In the genomic region with DNA sequence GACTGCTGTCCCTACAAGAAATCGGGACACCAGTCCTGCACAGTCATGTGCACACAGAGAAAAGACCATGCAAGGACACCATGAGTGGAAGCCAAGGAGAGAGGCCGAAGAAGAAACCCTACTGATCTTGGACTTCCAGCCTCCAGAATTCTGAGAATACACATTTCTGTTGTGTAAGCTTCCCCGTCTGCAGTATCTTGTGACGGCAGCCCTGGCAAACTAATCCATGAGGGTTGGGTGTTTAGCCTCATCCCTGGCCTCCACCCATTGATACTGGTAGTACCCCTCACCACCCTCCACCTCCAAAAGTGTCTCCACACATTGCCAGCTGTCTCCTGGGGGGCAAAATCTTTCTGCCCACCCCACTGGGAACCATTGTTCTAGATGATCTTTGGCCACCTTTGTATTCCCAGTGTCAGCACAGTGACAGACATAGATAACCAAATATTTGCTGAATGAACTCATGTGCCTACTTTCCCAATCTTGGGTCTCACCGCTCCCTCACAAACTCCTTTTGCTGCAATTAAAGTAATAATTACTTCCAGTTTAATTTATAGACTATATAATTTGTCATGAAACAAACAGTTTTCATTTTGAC, we compare ENCODE assay signal across 30 cellular contexts.
"Had no signal": no experiment of that assay in that cellular context is flagged by ENCODE, and none has a peak within 500 bp of the region (broad histone marks: within the 10 kb centered on the region; RNA-seq: fewer than 3 reads in every experiment).

No MANE protein-coding gene starts in this region.

- H3K27me3 Mint-ChIP-seq: naive thymus-derived CD8-positive, alpha-beta T cell; stimulated activated naive B cell treated with anti-CD40 and anti-IgM and Interleukin-4, amounts not matched to agents 10 μg/mL and 1 μg/mL and 100 μg/mL, for 72 hours had no signal

- H3K27ac ChIP-seq: left ventricle myocardium inferior, pancreas, prostate gland, skin epidermis, stomach, testis, thyroid gland, transverse colon, upper lobe of right lung had no signal

- ATAC-seq: left colon; naive thymus-derived CD8-positive, alpha-beta T cell; pancreas; right cardiac atrium; sciatic nerve; stimulated activated naive B cell treated with anti-CD40 and anti-IgM and Interleukin-4, amounts not matched to agents 10 μg/mL and 1 μg/mL and 100 μg/mL, for 72 hours; stimulated activated naive CD8-positive, alpha-beta T cell treated with anti-CD3 and anti-CD28 coated beads, Interleukin-15, Interleukin-2, amounts not matched to agents 100 U/mL and 50 U/mL, for 24 hours; upper lobe of right lung had no signal

- H3K27ac Mint-ChIP-seq: immature natural killer cell; naive thymus-derived CD8-positive, alpha-beta T cell; nephron; stimulated activated naive B cell treated with anti-CD40 and anti-IgM and Interleukin-4, amounts not matched to agents 10 μg/mL and 1 μg/mL and 100 μg/mL, for 72 hours had no signal

- H3K27me3 ChIP-seq: pancreas, stomach, testis, thyroid gland, transverse colon, upper lobe of right lung had no signal

- H3K4me1 ChIP-seq: pancreas, prostate gland, stomach, testis, thyroid gland, transverse colon, upper lobe of right lung had no signal

- H3K4me3 Mint-ChIP-seq: immature natural killer cell; naive thymus-derived CD8-positive, alpha-beta T cell; nephron; neural crest cell; stimulated activated naive B cell treated with anti-CD40 and anti-IgM and Interleukin-4, amounts not matched to agents 10 μg/mL and 1 μg/mL and 100 μg/mL, for 72 hours had no signal

- H3K4me3 ChIP-seq: left ventricle myocardium inferior, lung, pancreas, prostate gland, skin epidermis, stomach, testis, thyroid gland, transverse colon, upper lobe of right lung had no signal

- DNase-seq: hypothalamus; immature natural killer cell; kidney; left colon; left ventricle myocardium inferior; naive thymus-derived CD8-positive, alpha-beta T cell; nucleus accumbens; pancreas; posterior cingulate gyrus; retina; right cardiac atrium; stimulated activated CD4-positive, alpha-beta T cell treated with anti-CD3 and anti-CD28 coated beads, Interleukin-12 subunit alpha, Interleukin-12 subunit beta, amount 100 ng/mL, for 4 hours; stimulated activated CD4-positive, alpha-beta T cell treated with anti-CD3 and anti-CD28 coated beads, Interleukin-15, amount 100 ng/mL, for 24 hours; stimulated activated CD4-positive, alpha-beta T cell treated with anti-CD3 and anti-CD28 coated beads, Interleukin-2, amount 100 ng/mL, for 24 hours; stimulated activated CD4-positive, alpha-beta T cell treated with anti-CD3 and anti-CD28 coated beads, Interleukin-4, amount 100 ng/mL, for 1 hour; stimulated activated naive B cell treated with anti-CD40 and anti-IgM and Interleukin-4, amounts not matched to agents 10 μg/mL and 1 μg/mL and 100 μg/mL, for 72 hours; stimulated activated naive CD8-positive, alpha-beta T cell treated with anti-CD3 and anti-CD28 coated beads, Interleukin-15, Interleukin-2, amounts not matched to agents 100 U/mL and 50 U/mL, for 24 hours; stomach; testis; thyroid gland; transverse colon; upper lobe of right lung had no signal

- H3K36me3 ChIP-seq: pancreas, prostate gland, thyroid gland, upper lobe of right lung had no signal

- H3K9me3 Mint-ChIP-seq: neural crest cell had no signal

- FAIRE-seq: islet of Langerhans, kidney, pancreas, urothelium cell line had no signal

- H3K4me1 Mint-ChIP-seq: immature natural killer cell; naive thymus-derived CD8-positive, alpha-beta T cell; nephron had no signal

- H3K9me3 ChIP-seq: left ventricle myocardium inferior, pancreas, prostate gland, stomach, testis, thyroid gland, transverse colon, upper lobe of right lung had no signal
